In genomic region chr4:53616219-53616618, GRCh38 we compare ENCODE assay signal across 1 cellular context.
TF ChIP-seq lines count a peak whose summit lies in the region.

No MANE protein-coding gene starts in this region.

TF ChIP-seq in IMR-90, 13 proteins besides CTCF, POLR2A, EP300 and RAD21:
- TF ChIP-seq ELK1 (IDR thresholded peaks at IDR 0.05; ENCODE audit: borderline replicate concordance, low read depth, low read length) (no peak), FOS (IDR thresholded peaks at IDR 0.05; ENCODE audit: low read depth, low read length) (no peak), SMC3 (IDR thresholded peaks at IDR 0.05; ENCODE audit: low read depth, low read length) (no peak), BHLHE40 (IDR thresholded peaks at IDR 0.05; ENCODE audit: low read depth, low read length) (no peak), RCOR1 (IDR thresholded peaks at IDR 0.05; ENCODE audit: insufficient replicate concordance, low read length) (no peak), CHD1 (IDR thresholded peaks at IDR 0.05; ENCODE audit: low read depth, low read length) (no peak), MAZ (IDR thresholded peaks at IDR 0.05; ENCODE audit: borderline replicate concordance, low read depth, low read length) (no peak)
- TF ChIP-seq, protein P1, sequence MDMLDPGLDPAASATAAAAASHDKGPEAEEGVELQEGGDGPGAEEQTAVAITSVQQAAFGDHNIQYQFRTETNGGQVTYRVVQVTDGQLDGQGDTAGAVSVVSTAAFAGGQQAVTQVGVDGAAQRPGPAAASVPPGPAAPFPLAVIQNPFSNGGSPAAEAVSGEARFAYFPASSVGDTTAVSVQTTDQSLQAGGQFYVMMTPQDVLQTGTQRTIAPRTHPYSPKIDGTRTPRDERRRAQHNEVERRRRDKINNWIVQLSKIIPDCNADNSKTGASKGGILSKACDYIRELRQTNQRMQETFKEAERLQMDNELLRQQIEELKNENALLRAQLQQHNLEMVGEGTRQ (IDR thresholded peaks at IDR 0.05; ENCODE audit: low read depth, low read length): no peak
TF ChIP-seq in IMR-90: peak in this region for 0.
